In the genomic region with DNA sequence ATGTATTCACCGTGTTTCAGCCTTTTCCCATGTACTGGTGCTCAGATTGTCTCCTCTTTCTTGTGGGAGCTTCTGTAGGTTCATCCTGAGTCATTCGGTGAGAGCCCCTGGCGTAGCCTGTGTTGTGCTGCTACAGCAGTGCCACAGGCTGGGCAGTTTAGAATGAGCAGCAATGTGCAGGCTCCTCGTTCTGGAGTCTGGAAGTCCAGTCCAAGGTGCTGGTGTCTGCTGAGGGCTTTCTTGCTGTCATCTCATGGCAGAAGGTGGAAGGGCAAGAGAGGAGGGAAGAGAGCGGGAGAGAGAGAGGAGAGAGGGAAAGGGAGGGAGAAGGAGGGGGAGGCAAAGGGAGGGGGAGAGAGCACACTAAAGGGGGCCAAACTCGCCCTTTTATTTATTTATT, we compare ENCODE assay signal across 24 cellular contexts. TPM values are rescaled to one million over a fixed set of nuclear protein-coding genes. Genes with fewer than 3 reads are reported as not detected.
"Had no signal": no experiment of that assay in that cellular context is flagged by ENCODE, and none has a peak within 500 bp of the region (broad histone marks: within the 10 kb centered on the region; RNA-seq: fewer than 3 reads in every experiment).

No MANE protein-coding gene starts in this region.

- H3K4me2 ChIP-seq: SK-N-SH had no signal

- H3K27me3 ChIP-seq: cardiac muscle cell, SJCRH30 had no signal

- H3K4me3 Mint-ChIP-seq: activated CD4-positive, alpha-beta memory T cell treated with anti-CD3 and anti-CD28 coated beads for 36 hours; activated CD4-positive, alpha-beta T cell treated with anti-CD3 and anti-CD28 coated beads, Interleukin-2, amount 10 ng/mL, durations not matched to agents 24 days and 14 days; activated naive CD4-positive, alpha-beta T cell treated with anti-CD3 and anti-CD28 coated beads for 36 hours; activated naive CD8-positive, alpha-beta T cell; activated T-cell treated with anti-CD3 and anti-CD28 coated beads, Interleukin-2, amount 50 U/mL, for 4 hours had no signal

- H3K27ac ChIP-seq: cardiac muscle cell, SJCRH30 had no signal

- H3K36me3 ChIP-seq: cardiac muscle cell had no signal

- H3K27ac Mint-ChIP-seq: activated CD4-positive, alpha-beta memory T cell treated with anti-CD3 and anti-CD28 coated beads for 36 hours; activated CD4-positive, alpha-beta T cell treated with anti-CD3 and anti-CD28 coated beads, Interleukin-2, amount 10 ng/mL, durations not matched to agents 24 days and 14 days; activated naive CD4-positive, alpha-beta T cell treated with anti-CD3 and anti-CD28 coated beads for 36 hours; activated naive CD8-positive, alpha-beta T cell had no signal

- H3K27me3 Mint-ChIP-seq: activated CD4-positive, alpha-beta memory T cell treated with anti-CD3 and anti-CD28 coated beads for 36 hours; activated CD4-positive, alpha-beta T cell treated with anti-CD3 and anti-CD28 coated beads, Interleukin-2, amount 10 ng/mL, durations not matched to agents 24 days and 14 days; activated naive CD8-positive, alpha-beta T cell; brain had no signal

- H3K4me1 ChIP-seq: SJCRH30 had no signal

- H3K9me3 ChIP-seq: SJCRH30, SK-N-SH had no signal

- H3K9me3 Mint-ChIP-seq: activated CD4-positive, alpha-beta memory T cell treated with anti-CD3 and anti-CD28 coated beads for 36 hours; activated CD4-positive, alpha-beta T cell treated with anti-CD3 and anti-CD28 coated beads, Interleukin-2, amount 10 ng/mL, durations not matched to agents 24 days and 14 days; activated naive CD4-positive, alpha-beta T cell treated with anti-CD3 and anti-CD28 coated beads for 36 hours; activated T-cell treated with anti-CD3 and anti-CD28 coated beads, Interleukin-2, amount 50 U/mL, for 4 hours had no signal

- DNase-seq: activated CD4-positive, alpha-beta memory T cell treated with anti-CD3 and anti-CD28 coated beads for 36 hours; activated CD4-positive, alpha-beta T cell treated with anti-CD3 and anti-CD28 coated beads, Interleukin-2, amount 10 ng/mL, durations not matched to agents 24 days and 14 days; activated CD4-positive, CD25-positive, alpha-beta regulatory T cell treated with anti-CD3 and anti-CD28 coated beads, Interleukin-2, amount 50 U/mL, for 72 hours; activated CD8-positive, alpha-beta memory T cell treated with anti-CD3 and anti-CD28 coated beads for 24 hours; activated gamma-delta T cell; activated naive CD4-positive, alpha-beta T cell treated with anti-CD3 and anti-CD28 coated beads for 36 hours; activated T-cell treated with anti-CD3 and anti-CD28 coated beads, Interleukin-2, amount 50 U/mL, for 4 hours; amygdala; cerebellar nuclear complex; Kasumi-1; KBM-7; NCI-H146; NCI-H187 treated with DMSO at 0.1 percent for 48 hours; NCI-H2081 treated with DMSO at 0.1 percent for 48 hours; NCI-H446; NCI-H524; PC-3; SK-N-SH; T-helper 1 cell had no signal

- H3K9ac ChIP-seq: SK-N-SH had no signal

- ATAC-seq: activated T-cell treated with anti-CD3 and anti-CD28 coated beads, Interleukin-2, amount 50 U/mL, for 4 hours had no signal

- H3K4me3 ChIP-seq: cardiac muscle cell, SJCRH30 had no signal

RNA-seq across cellular contexts. Expression of a gene that starts 33.3 kb away (rescaled TPM):
- total RNA-seq: activated CD4-positive, alpha-beta memory T cell treated with anti-CD3 and anti-CD28 coated beads for 36 hours; activated CD4-positive, alpha-beta T cell treated with anti-CD3 and anti-CD28 coated beads, Interleukin-2, amount 10 ng/mL, durations not matched to agents 24 days and 14 days; activated naive CD4-positive, alpha-beta T cell treated with anti-CD3 and anti-CD28 coated beads for 36 hours; activated T-cell treated with anti-CD3 and anti-CD28 coated beads, Interleukin-2, amount 50 U/mL, for 4 hours; cardiac muscle cell; PC-3; SJCRH30; T-helper 2 cell treated with Interferon-gamma antibody and Interleukin-4, amounts not matched to agents 100 ng/mL and 5 ng/mL, for 36 hours had no signal
